ENCODE assay signal across 1 cellular context in genomic region chr17:63579633-63580032, GRCh38.
TF ChIP-seq lines count a peak whose summit lies in the region.

No MANE protein-coding gene starts in this region.

TF ChIP-seq in H1, 55 proteins besides CTCF, POLR2A, EP300 and RAD21:
- TF ChIP-seq CREB1 (IDR thresholded peaks at IDR 0.05), result no peak
- TF ChIP-seq, protein P1, sequence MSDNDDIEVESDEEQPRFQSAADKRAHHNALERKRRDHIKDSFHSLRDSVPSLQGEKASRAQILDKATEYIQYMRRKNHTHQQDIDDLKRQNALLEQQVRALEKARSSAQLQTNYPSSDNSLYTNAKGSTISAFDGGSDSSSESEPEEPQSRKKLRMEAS (IDR thresholded peaks at IDR 0.05), result peak; percentile 41; the same call in 1 of the 2 replicates
TF ChIP-seq in H1: peak in this region for 1.
